26 cellular contexts compared by ENCODE assay signal in genomic region chr3:187789872-187790271, GRCh38.
"Had no signal": no experiment of that assay in that cellular context is flagged by ENCODE, and none has a peak within 500 bp of the region (broad histone marks: within the 10 kb centered on the region; RNA-seq: fewer than 3 reads in every experiment).

No MANE protein-coding gene starts in this region.

- H3K9me3 Mint-ChIP-seq: activated B cell treated with CpG ODN at 0.5 μM for 24 hours; activated T-cell treated with anti-CD3 and anti-CD28 coated beads, Interleukin-2, amount 50 U/mL, for 24 hours; effector memory CD8-positive, alpha-beta T cell; nephron progenitor cell had no signal

- ATAC-seq: effector memory CD8-positive, alpha-beta T cell; gastrocnemius medialis; left cardiac atrium; left ventricle myocardium superior; mucosa of descending colon; sciatic nerve had no signal

- H3K27me3 Mint-ChIP-seq: activated B cell treated with CpG ODN at 0.5 μM for 24 hours; activated naive CD8-positive, alpha-beta T cell treated with anti-CD3 and anti-CD28 coated beads, Interleukin-2, amount 10 ng/mL, durations not matched to agents 7 days and 5 days; activated T-cell treated with anti-CD3 and anti-CD28 coated beads, Interleukin-2, amount 50 U/mL, for 24 hours had no signal

- H3K9me3 ChIP-seq: gastrocnemius medialis, mucosa of descending colon, ovary, suprapubic skin, tibial artery had no signal

- H3K27ac ChIP-seq: brain microvascular endothelial cell, coronary artery, gastrocnemius medialis, ovary, skin epidermis, suprapubic skin, tibial artery had no signal

- H3K27ac Mint-ChIP-seq: effector memory CD8-positive, alpha-beta T cell; nephron progenitor cell; progenitor cell of endocrine pancreas; T-helper 2 cell treated with Interferon-gamma antibody and Interleukin-4, amounts not matched to agents 5 μg/mL and 100 μg/mL, for 36 hours had no signal

- H3K4me3 ChIP-seq: coronary artery, gastrocnemius medialis, mucosa of descending colon, ovary, skin epidermis, suprapubic skin, tibial artery had no signal

- H3K4me1 ChIP-seq: gastrocnemius medialis, tibial artery had no signal

- H3K36me3 ChIP-seq: brain microvascular endothelial cell, gastrocnemius medialis, ovary, suprapubic skin, tibial artery had no signal

- DNase-seq: activated B cell treated with CpG ODN at 0.5 μM for 24 hours; activated CD8-positive, alpha-beta memory T cell treated with anti-CD3 and anti-CD28 coated beads, Interleukin-2, amount 50 U/mL, for 4 hours; activated naive CD4-positive, alpha-beta T cell; activated naive CD8-positive, alpha-beta T cell treated with anti-CD3 and anti-CD28 coated beads, Interleukin-2, amount 10 ng/mL, durations not matched to agents 7 days and 5 days; activated T-cell treated with anti-CD3 and anti-CD28 coated beads, Interleukin-2, amount 50 U/mL, for 24 hours; amniotic stem cell; brain microvascular endothelial cell; effector memory CD8-positive, alpha-beta T cell; erythroblast; gastrocnemius medialis; glutamatergic neuron; left cardiac atrium; left ventricle myocardium superior; mucosa of descending colon; nephron progenitor cell; ovary; stimulated activated CD4-positive, alpha-beta T cell treated with anti-CD3 and anti-CD28 coated beads, Interleukin-12 subunit alpha, Interleukin-12 subunit beta, amount 100 ng/mL, for 4 hours; stimulated activated CD4-positive, alpha-beta T cell treated with anti-CD3 and anti-CD28 coated beads, Interleukin-4, amount 100 ng/mL, for 24 hours; tibial artery had no signal

- H3K4me3 Mint-ChIP-seq: activated B cell treated with CpG ODN at 0.5 μM for 24 hours; activated naive CD8-positive, alpha-beta T cell treated with anti-CD3 and anti-CD28 coated beads, Interleukin-2, amount 10 ng/mL, durations not matched to agents 7 days and 5 days; activated T-cell treated with anti-CD3 and anti-CD28 coated beads, Interleukin-2, amount 50 U/mL, for 24 hours; nephron progenitor cell; stimulated activated memory B cell treated with anti-CD40 and anti-IgM and Interleukin-4, amounts not matched to agents 10 μg/mL and 1 μg/mL and 100 μg/mL, for 72 hours; T-helper 2 cell treated with Interferon-gamma antibody and Interleukin-4, amounts not matched to agents 5 μg/mL and 100 μg/mL, for 36 hours had no signal

- H3K27me3 ChIP-seq: brain microvascular endothelial cell, gastrocnemius medialis, ovary, suprapubic skin, tibial artery had no signal
